ENCODE assay signal across 11 cellular contexts in genomic region chr5:126877011-126877410, GRCh38.
"Had no signal": no experiment of that assay in that cellular context is flagged by ENCODE, and none has a peak within 500 bp of the region (broad histone marks: within the 10 kb centered on the region; RNA-seq: fewer than 3 reads in every experiment).

No MANE protein-coding gene starts in this region.

- ATAC-seq: activated CD4-positive, CD25-positive, alpha-beta regulatory T cell treated with anti-CD3 and anti-CD28 coated beads, Interleukin-2, amount 50 U/mL, for 24 hours; effector memory CD8-positive, alpha-beta T cell; natural killer cell treated with Interleukin-12 subunit alpha and Interleukin-12 subunit beta and Interleukin-15 and Interleukin-18, amount 100 ng/mL, for 72 hours; stimulated activated memory B cell treated with anti-CD40 and anti-IgM and Interleukin-4, amounts not matched to agents 10 μg/mL and 1 μg/mL and 100 μg/mL, for 72 hours had no signal

- H3K4me3 ChIP-seq: skin epidermis, tibial nerve had no signal

- DNase-seq: activated naive CD4-positive, alpha-beta T cell treated with anti-CD3 and anti-CD28 coated beads, Interleukin-2, amount 10 ng/mL, durations not matched to agents 7 days and 5 days; effector memory CD8-positive, alpha-beta T cell; erythroblast; hypothalamus; mammary epithelial cell; T-helper 2 cell had no signal

- H3K9me3 ChIP-seq: tibial nerve had no signal

- H3K27ac ChIP-seq: skin epidermis, tibial nerve had no signal

- H3K4me1 ChIP-seq: tibial nerve had no signal

- H3K27me3 ChIP-seq: tibial nerve had no signal
